Comparison of ENCODE assay signal across 1 cellular context in genomic region chr11:34339149-34340064, GRCh38.
A peak's percentile ranks its signal among the peaks of the same experiment; 100 is the strongest.
TF ChIP-seq lines count a peak whose summit lies in the region.

No MANE protein-coding gene starts in this region.

TF ChIP-seq in HepG2, 621 proteins besides CTCF, POLR2A, EP300 and RAD21 (continued from another document and continues in another):
- TF ChIP-seq ZNF318 (CRISPR knock-in tag; IDR thresholded peaks at IDR 0.05) (no peak), ZNF556 (CRISPR knock-in tag; IDR thresholded peaks at IDR 0.05; ENCODE audit: borderline replicate concordance) (no peak), ZNF24 (IDR thresholded peaks at IDR 0.05) (no peak), ZNF672 (CRISPR knock-in tag; IDR thresholded peaks at IDR 0.05) (no peak), ZSCAN12 (CRISPR knock-in tag; IDR thresholded peaks at IDR 0.05) (no peak), ZBTB40 (IDR thresholded peaks at IDR 0.05) (no peak), ZBTB40 (CRISPR knock-in tag; IDR thresholded peaks at IDR 0.05) (no peak), ZNF180 (CRISPR knock-in tag; IDR thresholded peaks at IDR 0.05; ENCODE audit: borderline replicate concordance, low read depth) (no peak), ZNF468 (CRISPR knock-in tag; IDR thresholded peaks at IDR 0.05) (no peak), AKNA (CRISPR knock-in tag; IDR thresholded peaks at IDR 0.05; ENCODE audit: borderline replicate concordance) (no peak), BRCA1 (CRISPR knock-in tag; IDR thresholded peaks at IDR 0.05) (no peak), GMEB1 (CRISPR knock-in tag; IDR thresholded peaks at IDR 0.05; ENCODE audit: borderline replicate concordance) (no peak), U2AF2 (IDR thresholded peaks at IDR 0.05; ENCODE audit: low read depth, low read length) (no peak), ZNF382 (CRISPR knock-in tag; IDR thresholded peaks at IDR 0.05; ENCODE audit: borderline replicate concordance) (no peak), HNRNPLL (IDR thresholded peaks at IDR 0.05; ENCODE audit: low read depth, low read length, poor library complexity, severe bottlenecking) (no peak), MYC (CRISPR knock-in tag; IDR thresholded peaks at IDR 0.05; ENCODE audit: borderline replicate concordance) (no peak; the same call in 1 of the 2 replicates), RELA (CRISPR knock-in tag; IDR thresholded peaks at IDR 0.05) (no peak), JARID2 (CRISPR knock-in tag; IDR thresholded peaks at IDR 0.05; ENCODE audit: insufficient replicate concordance) (no peak), ZNF720 (CRISPR knock-in tag; IDR thresholded peaks at IDR 0.05) (no peak), MTA1 (CRISPR knock-in tag; IDR thresholded peaks at IDR 0.05; ENCODE audit: borderline replicate concordance) (peak; percentile 35; the same call in 1 of the 2 replicates), SMYD3 (CRISPR knock-in tag; IDR thresholded peaks at IDR 0.05) (0 out of 2 replicates have a peak, but pooled peaks have one; percentile 51), BRD4 (CRISPR knock-in tag; IDR thresholded peaks at IDR 0.05) (no peak), ISX (CRISPR knock-in tag; conservative IDR thresholded peaks at IDR 0.05) (no peak), ZNF878 (CRISPR knock-in tag; IDR thresholded peaks at IDR 0.05) (no peak; the same call in 1 of the 2 replicates), THAP11 (CRISPR knock-in tag; IDR thresholded peaks at IDR 0.05) (peak; percentile 61; the same call in 1 of the 2 replicates), PCBP2 (optimal IDR thresholded peaks at IDR 0.05; ENCODE audit: low read depth, low read length, poor library complexity, severe bottlenecking) (no peak), ZNF776 (CRISPR knock-in tag; IDR thresholded peaks at IDR 0.05) (no peak), FOXK1 (CRISPR knock-in tag; IDR thresholded peaks at IDR 0.05; ENCODE audit: borderline replicate concordance, low read depth) (peak; percentile 75; the same call in 1 of the 2 replicates), ZNF557 (CRISPR knock-in tag; IDR thresholded peaks at IDR 0.05) (no peak), ZNF879 (CRISPR knock-in tag; IDR thresholded peaks at IDR 0.05) (no peak), GLMP (CRISPR knock-in tag; IDR thresholded peaks at IDR 0.05; ENCODE audit: borderline replicate concordance) (no peak), ZNF564 (CRISPR knock-in tag; IDR thresholded peaks at IDR 0.05) (peak; percentile 64; the same call in 1 of the 2 replicates), ESRRA (CRISPR knock-in tag; IDR thresholded peaks at IDR 0.05; ENCODE audit: low read depth) (no peak)
